In genomic region chr9:14652729-14653377, GRCh38 we compare ENCODE assay signal across 8 cellular contexts. TPM values are rescaled to one million over a fixed set of nuclear protein-coding genes. Genes with fewer than 3 reads are reported as not detected.
DNase-seq lines count a peak whose midpoint lies in the region; ATAC-seq and TF ChIP-seq lines count a peak whose summit lies in the region.

No MANE protein-coding gene starts in this region.

- TF ChIP-seq EP300 in sigmoid colon (IDR thresholded peaks at IDR 0.05) = no peak

- 55 to 75% methylated on average over 4 of the region's 4 CpGs for WGBS in sigmoid colon, 2 donors

- CTCF ChIA-PET in activated CD4-positive, alpha-beta T cell treated with anti-CD3 and anti-CD28 coated beads, Interleukin-2, amount 10 ng/mL, durations not matched to agents 7 days and 5 days (lab: Charles Lee) = interaction anchor here (0.5 to 1.0 kb wide), 2 partner anchors 57 to 296 kb away, joined by 3 read pairs; no protein-coding TSS in a partner anchor

- no peaks in the 10 kb centered on the region for H3K27me3 ChIP-seq in sigmoid colon

- H3K36me3 Mint-ChIP-seq in activated CD4-positive, alpha-beta T cell treated with anti-CD3 and anti-CD28 coated beads, Interleukin-2, amount 10 ng/mL, durations not matched to agents 7 days and 5 days (ENCODE audit: low read depth) = peaks cover 25% of the 10 kb centered on the region

- no peak overlapping the region for H3K27ac Mint-ChIP-seq in activated CD4-positive, alpha-beta T cell treated with anti-CD3 and anti-CD28 coated beads, Interleukin-2, amount 10 ng/mL, durations not matched to agents 7 days and 5 days

- H3K9me3 Mint-ChIP-seq in activated CD4-positive, alpha-beta T cell treated with anti-CD3 and anti-CD28 coated beads, Interleukin-2, amount 10 ng/mL, durations not matched to agents 7 days and 5 days = peaks cover 13% of the 10 kb centered on the region

- peak; percentile 70 for TF ChIP-seq CTCF in epithelial cell of proximal tubule (conservative IDR thresholded peaks at IDR 0.05; ENCODE audit: low read depth, low read length)
- peak; percentile 23 to 33 (median 26) for TF ChIP-seq CTCF in sigmoid colon (IDR thresholded peaks at IDR 0.05)

- intact Hi-C loops in Right ventricle myocardium superior (cut with DNase I) (no loop called here), left cardiac atrium (cut with DNase I) (loop anchor here in 1 of 2 donors (2.0 kb wide), 1 partner anchor 188 kb away; no protein-coding TSS in a partner anchor), sigmoid colon (cut with DNase I) (no loop called here)

- H3K9me3 ChIP-seq in sigmoid colon = peaks cover 0 to 13% (median 6%) of the 10 kb centered on the region in 4 donors

- no peaks in the 10 kb centered on the region for H3K27me3 Mint-ChIP-seq in activated CD4-positive, alpha-beta T cell treated with anti-CD3 and anti-CD28 coated beads, Interleukin-2, amount 10 ng/mL, durations not matched to agents 7 days and 5 days

- no peaks in the 10 kb centered on the region for H3K4me1 Mint-ChIP-seq in activated CD4-positive, alpha-beta T cell treated with anti-CD3 and anti-CD28 coated beads, Interleukin-2, amount 10 ng/mL, durations not matched to agents 7 days and 5 days

- H3K27ac ChIP-seq in sigmoid colon = no peak overlapping the region

- ATAC-seq in Right ventricle myocardium superior (ENCODE audit: poor library complexity) (peak; percentile 61), left cardiac atrium (no peak), HG03039 (IDR thresholded peaks at IDR 0.05; ENCODE audit: unreplicated experiment) (no peak)

- H3K36me3 ChIP-seq in sigmoid colon = peaks cover 0 to 8% (median 0%) of the 10 kb centered on the region in 4 donors

- H3K4me3 ChIP-seq in epithelial cell of proximal tubule (ENCODE audit: low read depth, low read length) (no peak overlapping the region), sigmoid colon (no peak overlapping the region)

- DNase-seq in Right ventricle myocardium superior (no peak), left cardiac atrium (no peak), NCI-H82 (lab: John Stamatoyannopoulos, UW) (peak; percentile 73), epithelial cell of proximal tubule (ENCODE audit: low read depth) (peak; percentile 23), sigmoid colon (no peak)
- DNase-seq in activated effector memory CD4-positive, alpha-beta T cell treated with anti-CD3 and anti-CD28 coated beads, Interleukin-2, amount 50 U/mL, for 16 hours = no peak
- DNase-seq in activated CD4-positive, alpha-beta T cell treated with anti-CD3 and anti-CD28 coated beads, Interleukin-2, amount 10 ng/mL, durations not matched to agents 7 days and 5 days = no peak

- no peak for TF ChIP-seq POLR2A in sigmoid colon (IDR thresholded peaks at IDR 0.05)

- POLR2A ChIA-PET in activated CD4-positive, alpha-beta T cell treated with anti-CD3 and anti-CD28 coated beads, Interleukin-2, amount 10 ng/mL, durations not matched to agents 7 days and 5 days (lab: Charles Lee) = no interaction called here

- H3K4me1 ChIP-seq in sigmoid colon = peaks cover 0 to 15% (median 3%) of the 10 kb centered on the region in 4 donors

- H3K4me3 Mint-ChIP-seq in activated CD4-positive, alpha-beta T cell treated with anti-CD3 and anti-CD28 coated beads, Interleukin-2, amount 10 ng/mL, durations not matched to agents 7 days and 5 days = no peak overlapping the region

RNA-seq across cellular contexts. Expression of gene ZDHHC21, which starts 40.4 kb away (rescaled TPM):
- total RNA-seq in Right ventricle myocardium superior (4.8 TPM), left cardiac atrium (1 to 10 TPM; 7.3 to 8.9 TPM), epithelial cell of proximal tubule (5.1 and 11.3 TPM in 2 replicates), sigmoid colon (10 to 100 TPM; 14.1 to 34.9 (median 15.3) TPM)
- polyA plus RNA-seq in sigmoid colon = 1 to 10 TPM; 3.0 to 5.1 (median 4.0) TPM
- 1 to 10 TPM; 7.0 to 7.9 TPM for total RNA-seq in activated CD4-positive, alpha-beta T cell treated with anti-CD3 and anti-CD28 coated beads, Interleukin-2, amount 10 ng/mL, durations not matched to agents 7 days and 5 days

Comparison
In these comparisons a context has a peak if more than half of its experiments do, and no peak if none do; other contexts are left out.
1. DNase-seq: peak in NCI-H82 (single experiment) and epithelial cell of proximal tubule (single experiment); none in Right ventricle myocardium superior (single experiment), left cardiac atrium (single experiment), sigmoid colon (single experiment), activated effector memory CD4-positive, alpha-beta T cell treated with anti-CD3 and anti-CD28 coated beads, Interleukin-2, amount 50 U/mL, for 16 hours (single experiment) and activated CD4-positive, alpha-beta T cell treated with anti-CD3 and anti-CD28 coated beads, Interleukin-2, amount 10 ng/mL, durations not matched to agents 7 days and 5 days (single experiment).